ENCODE assay signal across 9 cellular contexts in genomic region chr11:128318856-128319474, GRCh38.
DNase-seq lines count a peak whose midpoint lies in the region; ATAC-seq and TF ChIP-seq lines count a peak whose summit lies in the region.
"Had no signal": no experiment of that assay in that cellular context is flagged by ENCODE, and none has a peak within 500 bp of the region (broad histone marks: within the 10 kb centered on the region; RNA-seq: fewer than 3 reads in every experiment).

No MANE protein-coding gene starts in this region.

- H3K9me3 ChIP-seq in esophagus squamous epithelium = peaks cover 0 to 4% (median 0%) of the 10 kb centered on the region in 3 donors

- no peak for TF ChIP-seq POLR2A in esophagus squamous epithelium (IDR thresholded peaks at IDR 0.05)

- TF ChIP-seq CTCF in esophagus squamous epithelium (IDR thresholded peaks at IDR 0.05) = peak in 1 of 6 experiments; percentile 5

- no peaks in the 10 kb centered on the region for H3K36me3 ChIP-seq in esophagus squamous epithelium

- ATAC-seq in GM19467 (IDR thresholded peaks at IDR 0.05; ENCODE audit: unreplicated experiment) (peak; percentile 81), HG03460 (IDR thresholded peaks at IDR 0.05; ENCODE audit: unreplicated experiment) (peak; percentile 90), SK-N-SH treated with all-trans-retinoic acid at 6 μM for 48 hours (no peak), left ventricle myocardium superior (no peak)

- no peak overlapping the region for H3K4me3 ChIP-seq in esophagus squamous epithelium
- H3K4me3 ChIP-seq: lung had no signal

- intact Hi-C loops in left ventricle myocardium superior (cut with micrococcal nuclease) (no loop called here), esophagus squamous epithelium (cut with DNase I) (no loop called here)

- H3K4me1 ChIP-seq in esophagus squamous epithelium = no peaks in the 10 kb centered on the region

- peak; percentile 77 for DNase-seq in activated naive CD4-positive, alpha-beta T cell treated with Interleukin-2 at 50 U/mL for 16 hours
- DNase-seq in stimulated activated CD8-positive, alpha-beta memory T cell treated with anti-CD3 and anti-CD28 coated beads, Interleukin-15, amount 100 ng/mL, for 48 hours (ENCODE audit: low read depth in 2 of 2) = peak; percentile 77 to 79
- DNase-seq in left ventricle myocardium superior (no peak), esophagus squamous epithelium (lab: John Stamatoyannopoulos, UW) (no peak), 8988T (no peak)

- WGBS in esophagus squamous epithelium, 2 donors = 59 to 70% methylated on average over 7 to 8 of the region's 8 CpGs

- no peaks in the 10 kb centered on the region for H3K27me3 ChIP-seq in esophagus squamous epithelium

- no peak overlapping the region for H3K27ac ChIP-seq in esophagus squamous epithelium

TF ChIP-seq in SK-N-SH treated with all-trans-retinoic acid at 6 μM for 48 hours, 23 proteins besides CTCF, POLR2A, EP300 and RAD21:
- no peak for TF ChIP-seq ISL1 (CRISPR knock-in tag; IDR thresholded peaks at IDR 0.05)
- TF ChIP-seq, protein P1, sequence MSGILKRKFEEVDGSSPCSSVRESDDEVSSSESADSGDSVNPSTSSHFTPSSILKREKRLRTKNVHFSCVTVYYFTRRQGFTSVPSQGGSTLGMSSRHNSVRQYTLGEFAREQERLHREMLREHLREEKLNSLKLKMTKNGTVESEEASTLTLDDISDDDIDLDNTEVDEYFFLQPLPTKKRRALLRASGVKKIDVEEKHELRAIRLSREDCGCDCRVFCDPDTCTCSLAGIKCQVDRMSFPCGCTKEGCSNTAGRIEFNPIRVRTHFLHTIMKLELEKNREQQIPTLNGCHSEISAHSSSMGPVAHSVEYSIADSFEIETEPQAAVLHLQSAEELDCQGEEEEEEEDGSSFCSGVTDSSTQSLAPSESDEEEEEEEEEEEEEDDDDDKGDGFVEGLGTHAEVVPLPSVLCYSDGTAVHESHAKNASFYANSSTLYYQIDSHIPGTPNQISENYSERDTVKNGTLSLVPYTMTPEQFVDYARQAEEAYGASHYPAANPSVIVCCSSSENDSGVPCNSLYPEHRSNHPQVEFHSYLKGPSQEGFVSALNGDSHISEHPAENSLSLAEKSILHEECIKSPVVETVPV (CRISPR knock-in tag; IDR thresholded peaks at IDR 0.05) = no peak
- TF ChIP-seq GLIS3 (CRISPR knock-in tag; IDR thresholded peaks at IDR 0.05) = no peak
- TF ChIP-seq TOX (CRISPR knock-in tag; IDR thresholded peaks at IDR 0.05; ENCODE audit: borderline replicate concordance) = no peak
- TF ChIP-seq ZNF8 (CRISPR knock-in tag; IDR thresholded peaks at IDR 0.05) = no peak

Comparison
In these comparisons a context has a peak if more than half of its experiments do, and no peak if none do; other contexts are left out.
1. ATAC-seq: peak in GM19467 (single experiment) and HG03460 (single experiment); none in SK-N-SH treated with all-trans-retinoic acid at 6 μM for 48 hours (single experiment) and left ventricle myocardium superior (single experiment).
2. DNase-seq: peak in activated naive CD4-positive, alpha-beta T cell treated with Interleukin-2 at 50 U/mL for 16 hours (single experiment) and stimulated activated CD8-positive, alpha-beta memory T cell treated with anti-CD3 and anti-CD28 coated beads, Interleukin-15, amount 100 ng/mL, for 48 hours (2 of 2); none in left ventricle myocardium superior (single experiment), esophagus squamous epithelium (single experiment) and 8988T (single experiment).